ENCODE assay signal across 27 cellular contexts in genomic region chr20:36071848-36072247, GRCh38.
"Had no signal": no experiment of that assay in that cellular context is flagged by ENCODE, and none has a peak within 500 bp of the region (broad histone marks: within the 10 kb centered on the region; RNA-seq: fewer than 3 reads in every experiment).

No MANE protein-coding gene starts in this region.

- H3K4me1 ChIP-seq: colonic mucosa, gastrocnemius medialis, left lung had no signal

- H3K36me3 ChIP-seq: colonic mucosa, esophagus squamous epithelium, gastrocnemius medialis, heart left ventricle, left lung, lower lobe of right lung had no signal

- H3K9me3 Mint-ChIP-seq: dendritic cell treated with granulocyte-macrophage colony-stimulating factor and Interleukin-4, amounts not matched to agents 40 ng/mL and 50 ng/mL, for 4 days; effector memory CD8-positive, alpha-beta T cell; endodermal cell; immature natural killer cell had no signal

- ATAC-seq: effector memory CD8-positive, alpha-beta T cell; esophagus mucosa; gastrocnemius medialis; heart left ventricle; left cardiac atrium; left lung; left ventricle myocardium superior; lower lobe of right lung had no signal

- FAIRE-seq: endometrium, kidney had no signal

- H3K9me3 ChIP-seq: colonic mucosa, esophagus squamous epithelium, gastrocnemius medialis, heart left ventricle, left lung, lower lobe of right lung had no signal

- H3K4me3 Mint-ChIP-seq: dendritic cell treated with granulocyte-macrophage colony-stimulating factor and Interleukin-4, amounts not matched to agents 40 ng/mL and 50 ng/mL, for 4 days; effector memory CD8-positive, alpha-beta T cell; endodermal cell; immature natural killer cell had no signal

- H3K27ac ChIP-seq: colonic mucosa, epithelial cell of prostate, esophagus squamous epithelium, gastrocnemius medialis, heart left ventricle, hepatocyte, left lung, lower lobe of right lung had no signal

- DNase-seq: colonic mucosa; cortex of kidney; effector CD8-positive, alpha-beta T cell; effector memory CD8-positive, alpha-beta T cell; endodermal cell; erythroblast; esophagus squamous epithelium; foreskin fibroblast; foreskin melanocyte; gastrocnemius medialis; heart left ventricle; hypothalamus; immature natural killer cell; islet precursor cell; kidney; kidney glomerular epithelial cell; left cardiac atrium; left lung; left ventricle myocardium superior; lower lobe of right lung; mesenchymal stem cell; midbrain had no signal

- H3K36me3 Mint-ChIP-seq: immature natural killer cell had no signal

- H3K4me1 Mint-ChIP-seq: endodermal cell, immature natural killer cell had no signal

- H2AFZ ChIP-seq: hepatocyte had no signal

- H3K27ac Mint-ChIP-seq: dendritic cell treated with granulocyte-macrophage colony-stimulating factor and Interleukin-4, amounts not matched to agents 40 ng/mL and 50 ng/mL, for 4 days; effector memory CD8-positive, alpha-beta T cell; endodermal cell; immature natural killer cell had no signal

- H3K27me3 ChIP-seq: colonic mucosa, esophagus squamous epithelium, gastrocnemius medialis, heart left ventricle, hepatocyte, left lung had no signal

- H3K79me2 ChIP-seq: hepatocyte had no signal

- H3K4me2 ChIP-seq: hepatocyte had no signal

- H3K4me3 ChIP-seq: colonic mucosa, esophagus squamous epithelium, gastrocnemius medialis, heart left ventricle, hepatocyte, left lung, lower lobe of right lung had no signal
